23 cellular contexts compared by ENCODE assay signal in genomic region chr20:25313608-25314007, GRCh38.
DNase-seq lines count a peak whose midpoint lies in the region; ATAC-seq and TF ChIP-seq lines count a peak whose summit lies in the region.
"Had no signal": no experiment of that assay in that cellular context is flagged by ENCODE, and none has a peak within 500 bp of the region (broad histone marks: within the 10 kb centered on the region; RNA-seq: fewer than 3 reads in every experiment).

No MANE protein-coding gene starts in this region.

- H3K27me3 Mint-ChIP-seq in stimulated activated naive CD8-positive, alpha-beta T cell treated with anti-CD3 and anti-CD28 coated beads, Interleukin-15, amount 100 ng/mL, for 72 hours, result no peaks in the 10 kb centered on the region
- H3K27me3 Mint-ChIP-seq: T-cell had no signal

- H3K4me3 ChIP-seq in fibroblast of villous mesenchyme (ENCODE audit: low read depth, low read length), result no peak overlapping the region
- H3K4me3 ChIP-seq: body of pancreas, K562, tibial artery had no signal

- peak; percentile 27 to 28 for ATAC-seq in activated CD4-positive, CD25-positive, alpha-beta regulatory T cell treated with anti-CD3 and anti-CD28 coated beads, Interleukin-2, amount 50 U/mL, for 24 hours
- ATAC-seq in HG03460 (IDR thresholded peaks at IDR 0.05; ENCODE audit: unreplicated experiment) (no peak), GM21367 (IDR thresholded peaks at IDR 0.05; ENCODE audit: unreplicated experiment) (no peak)
- ATAC-seq in stimulated activated naive CD8-positive, alpha-beta T cell treated with anti-CD3 and anti-CD28 coated beads, Interleukin-15, amount 100 ng/mL, for 72 hours, result no peak
- ATAC-seq: body of pancreas; K562; right cardiac atrium; stimulated activated naive CD8-positive, alpha-beta T cell treated with anti-CD3 and anti-CD28 coated beads, Interleukin-15, Interleukin-2, amounts not matched to agents 100 U/mL and 50 U/mL, for 24 hours; T-cell had no signal

- no peak overlapping the region for H3K4me3 Mint-ChIP-seq in stimulated activated naive CD8-positive, alpha-beta T cell treated with anti-CD3 and anti-CD28 coated beads, Interleukin-15, amount 100 ng/mL, for 72 hours
- H3K4me3 Mint-ChIP-seq: T-cell had no signal

- no peak overlapping the region for H3K27ac Mint-ChIP-seq in stimulated activated naive CD8-positive, alpha-beta T cell treated with anti-CD3 and anti-CD28 coated beads, Interleukin-15, amount 100 ng/mL, for 72 hours
- H3K27ac Mint-ChIP-seq: T-cell had no signal

- TF ChIP-seq CTCF in GM13977 (IDR thresholded peaks at IDR 0.05; ENCODE audit: extremely low read depth, insufficient read depth, missing control alignments) (no peak), RWPE1 (conservative IDR thresholded peaks at IDR 0.05; ENCODE audit: low read depth) (no peak), fibroblast of villous mesenchyme (IDR thresholded peaks at IDR 0.05; ENCODE audit: insufficient read depth, low read depth, low read length) (no peak)

- in situ Hi-C loops in GM13977 (cut with MboI; ENCODE audit: low pct_unique_long_range_greater_than_20kb, low sequenced_read_pairs, unreplicated experiment), result no loop called here

- POLR2A ChIA-PET in RWPE1 (lab: Yijun Ruan, JAX; ENCODE audit: low non-redundant PET), result no interaction called here

- CTCF ChIA-PET in RWPE1 (lab: Yijun Ruan, JAX), result interaction anchor here (0.7 kb wide), 1 partner anchor 32 kb away, joined by 5 read pairs; no protein-coding TSS in a partner anchor

- DNase-seq in activated CD4-positive, CD25-positive, alpha-beta regulatory T cell (lab: John Stamatoyannopoulos, UW), result no peak
- peak; percentile 30 for DNase-seq in GM13977 (ENCODE audit: low spot score)
- no peak for DNase-seq in RWPE1 (ENCODE audit: low spot score)
- DNase-seq in fibroblast of villous mesenchyme (ENCODE audit: low read depth), result peak; percentile 42
- no peak for DNase-seq in stimulated activated naive CD8-positive, alpha-beta T cell treated with anti-CD3 and anti-CD28 coated beads, Interleukin-15, amount 100 ng/mL, for 72 hours
- DNase-seq: activated CD4-positive, alpha-beta T cell treated with anti-CD3 and anti-CD28 coated beads, Interleukin-2, amount 50 U/mL, for 48 hours; erythroblast; foreskin melanocyte; hippocampal formation; NCI-H1436 treated with DMSO at 0.1 percent for 48 hours; NCI-H748 treated with DMSO at 0.1 percent for 48 hours; right cardiac atrium; SHP77 treated with DMSO at 0.1 percent for 48 hours; stimulated activated CD4-positive, alpha-beta T cell treated with anti-CD3 and anti-CD28 coated beads, Interleukin-4, amount 100 ng/mL, for 4 hours; stimulated activated naive CD8-positive, alpha-beta T cell treated with anti-CD3 and anti-CD28 coated beads, Interleukin-15, Interleukin-2, amounts not matched to agents 100 U/mL and 50 U/mL, for 24 hours; T-cell had no signal

- peak overlapping the region; percentile 88; the same call in 1 of the 2 replicates for H3K27ac ChIP-seq in RWPE1
- H3K27ac ChIP-seq: body of pancreas, parathyroid adenoma, tibial artery had no signal

- no peaks in the 10 kb centered on the region for H3K9me3 Mint-ChIP-seq in stimulated activated naive CD8-positive, alpha-beta T cell treated with anti-CD3 and anti-CD28 coated beads, Interleukin-15, amount 100 ng/mL, for 72 hours
- H3K9me3 Mint-ChIP-seq: T-cell had no signal

- peaks cover 51% of the 10 kb centered on the region for H3K4me1 Mint-ChIP-seq in stimulated activated naive CD8-positive, alpha-beta T cell treated with anti-CD3 and anti-CD28 coated beads, Interleukin-15, amount 100 ng/mL, for 72 hours

Comparison
In these comparisons a context has a peak if more than half of its experiments do, and no peak if none do; other contexts are left out.
1. ATAC-seq: peak in activated CD4-positive, CD25-positive, alpha-beta regulatory T cell treated with anti-CD3 and anti-CD28 coated beads, Interleukin-2, amount 50 U/mL, for 24 hours (2 of 2); none in HG03460 (single experiment), stimulated activated naive CD8-positive, alpha-beta T cell treated with anti-CD3 and anti-CD28 coated beads, Interleukin-15, amount 100 ng/mL, for 72 hours (single experiment) and GM21367 (single experiment).
2. DNase-seq: peak in GM13977 (single experiment) and fibroblast of villous mesenchyme (single experiment); none in activated CD4-positive, CD25-positive, alpha-beta regulatory T cell (0 of 4), RWPE1 (single experiment) and stimulated activated naive CD8-positive, alpha-beta T cell treated with anti-CD3 and anti-CD28 coated beads, Interleukin-15, amount 100 ng/mL, for 72 hours (0 of 2).